ENCODE assay signal across 26 cellular contexts in genomic region chr4:17197070-17197469, GRCh38.
"Had no signal": no experiment of that assay in that cellular context is flagged by ENCODE, and none has a peak within 500 bp of the region (broad histone marks: within the 10 kb centered on the region; RNA-seq: fewer than 3 reads in every experiment).

No MANE protein-coding gene starts in this region.

- H3K4me3 ChIP-seq: esophagus squamous epithelium, gastrocnemius medialis, heart right ventricle, lung, spleen, thoracic aorta, upper lobe of right lung had no signal

- H3K27me3 Mint-ChIP-seq: activated CD8-positive, alpha-beta memory T cell treated with anti-CD3 and anti-CD28 coated beads, Interleukin-2, amount 10 ng/mL, durations not matched to agents 7 days and 5 days had no signal

- H3K27me3 ChIP-seq: brain microvascular endothelial cell, esophagus squamous epithelium, gastrocnemius medialis, heart right ventricle, spleen, upper lobe of right lung had no signal

- ATAC-seq: activated CD4-positive, CD25-positive, alpha-beta regulatory T cell treated with anti-CD3 and anti-CD28 coated beads, Interleukin-2, amount 50 U/mL, for 24 hours; activated CD8-positive, alpha-beta memory T cell treated with anti-CD3 and anti-CD28 coated beads, Interleukin-2, amount 10 ng/mL, durations not matched to agents 7 days and 5 days; activated CD8-positive, alpha-beta T cell treated with anti-CD3 and anti-CD28 coated beads for 36 hours; gastrocnemius medialis; T-cell; upper lobe of right lung had no signal

- H3K4me1 Mint-ChIP-seq: activated CD4-positive, alpha-beta T cell treated with anti-CD3 and anti-CD28 coated beads, Interleukin-2, amount 10 ng/mL, durations not matched to agents 24 days and 14 days; activated CD8-positive, alpha-beta memory T cell treated with anti-CD3 and anti-CD28 coated beads, Interleukin-2, amount 10 ng/mL, durations not matched to agents 7 days and 5 days; activated naive CD4-positive, alpha-beta T cell treated with anti-CD3 and anti-CD28 coated beads, Interleukin-2, amount 50 U/mL, for 24 hours; T-cell had no signal

- H3K4me1 ChIP-seq: gastrocnemius medialis, spleen, upper lobe of right lung had no signal

- H3K27ac Mint-ChIP-seq: activated CD4-positive, alpha-beta T cell treated with anti-CD3 and anti-CD28 coated beads, Interleukin-2, amount 10 ng/mL, durations not matched to agents 24 days and 14 days; activated CD8-positive, alpha-beta memory T cell treated with anti-CD3 and anti-CD28 coated beads, Interleukin-2, amount 10 ng/mL, durations not matched to agents 7 days and 5 days; activated CD8-positive, alpha-beta T cell treated with anti-CD3 and anti-CD28 coated beads for 36 hours; activated naive CD4-positive, alpha-beta T cell treated with anti-CD3 and anti-CD28 coated beads, Interleukin-2, amount 50 U/mL, for 24 hours; nephron; T-cell; T-helper 2 cell treated with Interferon-gamma antibody and Interleukin-4, amounts not matched to agents 5 μg/mL and 100 μg/mL, for 36 hours had no signal

- H3K4me3 Mint-ChIP-seq: activated CD4-positive, alpha-beta T cell treated with anti-CD3 and anti-CD28 coated beads, Interleukin-2, amount 10 ng/mL, durations not matched to agents 24 days and 14 days; activated CD8-positive, alpha-beta memory T cell treated with anti-CD3 and anti-CD28 coated beads, Interleukin-2, amount 10 ng/mL, durations not matched to agents 7 days and 5 days; activated CD8-positive, alpha-beta T cell treated with anti-CD3 and anti-CD28 coated beads for 36 hours; activated naive CD4-positive, alpha-beta T cell treated with anti-CD3 and anti-CD28 coated beads, Interleukin-2, amount 50 U/mL, for 24 hours; nephron; T-cell; T-helper 2 cell treated with Interferon-gamma antibody and Interleukin-4, amounts not matched to agents 5 μg/mL and 100 μg/mL, for 36 hours had no signal

- H3K36me3 ChIP-seq: brain microvascular endothelial cell, esophagus squamous epithelium, gastrocnemius medialis, heart right ventricle, spleen, thoracic aorta, upper lobe of right lung had no signal

- H3K36me3 Mint-ChIP-seq: activated CD8-positive, alpha-beta memory T cell treated with anti-CD3 and anti-CD28 coated beads, Interleukin-2, amount 10 ng/mL, durations not matched to agents 7 days and 5 days; T-cell had no signal

- H3K9me3 Mint-ChIP-seq: activated CD8-positive, alpha-beta T cell treated with anti-CD3 and anti-CD28 coated beads for 36 hours; activated naive CD4-positive, alpha-beta T cell treated with anti-CD3 and anti-CD28 coated beads, Interleukin-2, amount 50 U/mL, for 24 hours; T-cell; T-helper 2 cell treated with Interferon-gamma antibody and Interleukin-4, amounts not matched to agents 5 μg/mL and 100 μg/mL, for 36 hours had no signal

- DNase-seq: activated CD4-positive, alpha-beta T cell treated with anti-CD3 and anti-CD28 coated beads, Interleukin-2, amount 10 ng/mL, durations not matched to agents 24 days and 14 days; activated CD8-positive, alpha-beta memory T cell treated with anti-CD3 and anti-CD28 coated beads, Interleukin-2, amount 10 ng/mL, durations not matched to agents 7 days and 5 days; activated CD8-positive, alpha-beta T cell treated with anti-CD3 and anti-CD28 coated beads for 36 hours; activated gamma-delta T cell treated with Interleukin-2 at 50 U/mL for 16 hours; activated T-cell treated with anti-CD3 and anti-CD28 coated beads for 4 hours; brain microvascular endothelial cell; central memory CD4-positive, alpha-beta T cell; effector memory CD4-positive, alpha-beta T cell; esophagus squamous epithelium; gastrocnemius medialis; heart right ventricle; islet precursor cell; left cardiac atrium; occipital lobe; spleen; stimulated activated CD4-positive, alpha-beta T cell treated with anti-CD3 and anti-CD28 coated beads, Interleukin-4, amount 100 ng/mL, for 24 hours; stimulated activated naive CD4-positive, alpha-beta T cell treated with Interleukin-2 at 50 U/mL for 16 hours; T-cell; upper lobe of right lung had no signal

- H3K27ac ChIP-seq: brain microvascular endothelial cell, esophagus squamous epithelium, gastrocnemius medialis, spleen, thoracic aorta, upper lobe of right lung, VCaP had no signal

- H3K9me3 ChIP-seq: esophagus squamous epithelium, gastrocnemius medialis, thoracic aorta, upper lobe of right lung had no signal
